ENCODE assay signal across 12 cellular contexts in the genomic region with DNA sequence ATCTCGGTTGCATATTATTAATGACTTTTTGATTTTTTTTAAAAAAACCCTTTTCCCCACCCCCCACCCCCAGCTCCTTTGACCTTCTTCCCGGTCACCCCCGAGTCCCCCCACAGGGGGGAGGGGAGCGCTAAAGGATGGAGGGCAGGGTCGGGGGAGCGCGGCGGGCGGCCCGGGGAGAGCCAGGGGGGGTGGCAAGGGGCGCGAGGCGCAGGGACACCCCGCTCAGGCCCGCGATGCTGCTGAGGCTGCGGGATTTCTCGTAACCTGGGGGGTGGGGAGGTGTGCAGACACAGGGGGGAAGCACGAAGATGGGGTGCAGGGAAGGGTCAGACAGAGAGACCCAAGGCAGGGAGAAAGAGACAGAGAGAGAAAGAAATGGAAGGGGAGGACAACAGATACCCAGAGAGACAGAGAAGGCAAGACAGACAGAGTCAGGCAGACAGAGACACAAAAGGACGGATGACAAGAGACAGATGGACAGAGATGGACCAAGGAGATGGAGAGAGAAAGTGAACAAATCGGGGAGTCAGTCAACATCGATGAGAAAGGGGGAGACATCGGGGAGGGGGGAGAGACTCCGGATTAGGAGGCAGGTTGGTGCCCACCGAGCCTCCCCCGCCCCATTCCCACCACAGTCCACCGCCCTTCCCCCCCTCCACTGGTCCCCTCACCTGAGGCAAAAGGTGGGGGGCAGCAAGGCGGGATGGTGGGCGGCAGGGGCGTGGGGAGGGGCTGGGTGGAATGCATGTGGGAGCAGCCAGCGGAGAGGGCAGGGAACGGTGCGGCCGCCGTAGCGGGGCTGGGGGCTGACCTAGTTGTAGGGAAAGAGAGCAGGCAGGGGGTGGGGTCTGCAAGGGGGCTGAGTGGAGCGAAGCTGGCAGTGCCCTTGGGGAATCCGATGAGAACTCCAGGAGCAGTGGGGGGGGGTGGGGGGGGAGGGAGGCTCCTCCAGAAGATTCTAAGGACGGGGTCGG. TPM values are rescaled to one million over a fixed set of nuclear protein-coding genes. Genes with fewer than 3 reads are reported as not detected.
DNase-seq lines count a peak whose midpoint lies in the region; ATAC-seq, FAIRE-seq and TF ChIP-seq lines count a peak whose summit lies in the region.
"Had no signal": no experiment of that assay in that cellular context is flagged by ENCODE, and none has a peak within 500 bp of the region (broad histone marks: within the 10 kb centered on the region; RNA-seq: fewer than 3 reads in every experiment).

No MANE protein-coding gene starts in this region.

- H3K36me3 Mint-ChIP-seq in activated naive CD8-positive, alpha-beta T cell treated with anti-CD3 and anti-CD28 coated beads, Interleukin-2, amount 50 U/mL, for 24 hours (ENCODE audit: low read depth) = no peaks in the 10 kb centered on the region
- H3K36me3 Mint-ChIP-seq in mesothelial cell of epicardium = peaks cover 5% of the 10 kb centered on the region

- POLR2A ChIA-PET in HepG2 (lab: Yijun Ruan, JAX) = no interaction called here

- H3K36me3 ChIP-seq in HepG2 (replicated peaks in 1 of 2; ENCODE audit: control insufficient read depth in 1 of 2, insufficient read depth in 2 of 2, low read length in 2 of 2) = no peaks in the 10 kb centered on the region; a peak in 1 of 5 replicates
- H3K36me3 ChIP-seq: esophagus squamous epithelium had no signal

- H3K27ac ChIP-seq in HepG2 (ENCODE audit: extremely low read length, insufficient read depth, low read length) = no peak overlapping the region
- H3K27ac ChIP-seq: esophagus squamous epithelium, parathyroid adenoma had no signal

- H3K79me2 ChIP-seq in HepG2 (ENCODE audit: insufficient read depth, low read length) = no peaks in the 10 kb centered on the region
- H3K79me2 ChIP-seq: parathyroid adenoma had no signal

- peak overlapping the region; percentile 34 for H3K4me3 Mint-ChIP-seq in activated naive CD8-positive, alpha-beta T cell treated with anti-CD3 and anti-CD28 coated beads, Interleukin-2, amount 50 U/mL, for 24 hours
- peak overlapping the region; percentile 75 for H3K4me3 Mint-ChIP-seq in mesothelial cell of epicardium

- H3K27me3 Mint-ChIP-seq in activated naive CD8-positive, alpha-beta T cell treated with anti-CD3 and anti-CD28 coated beads, Interleukin-2, amount 50 U/mL, for 24 hours = peaks cover 62% of the 10 kb centered on the region
- peaks cover 58% of the 10 kb centered on the region for H3K27me3 Mint-ChIP-seq in mesothelial cell of epicardium (ENCODE audit: low read depth)

- no peak overlapping the region for H3K27ac Mint-ChIP-seq in activated naive CD8-positive, alpha-beta T cell treated with anti-CD3 and anti-CD28 coated beads, Interleukin-2, amount 50 U/mL, for 24 hours
- H3K27ac Mint-ChIP-seq in mesothelial cell of epicardium = no peak overlapping the region

- FAIRE-seq in GM12892 (lab: Jason Lieb, UNC) (no peak), HepG2 (lab: Jason Lieb, UNC) (no peak), H54 (lab: Jason Lieb, UNC) (no peak)
- FAIRE-seq: bronchial epithelial cell had no signal

- TF ChIP-seq EP300 in HepG2 (IDR thresholded peaks at IDR 0.05; ENCODE audit: low read depth in 2 of 2, low read length in 2 of 2) (no peak), HepG2 (CRISPR knock-in tag; IDR thresholded peaks at IDR 0.05; ENCODE audit: borderline replicate concordance) (no peak)

- no peak overlapping the region for H3K4me3 ChIP-seq in HepG2 (replicated peaks in 1 of 3; ENCODE audit: insufficient read depth in 1 of 3, low read depth in 2 of 3, low read length in 3 of 3)

- DNase-seq in DMS53 (lab: John Stamatoyannopoulos, UW) (peak; percentile 32), DMS53 treated with DMSO at 0.1 percent for 48 hours (lab: John Stamatoyannopoulos, UW; ENCODE audit: unreplicated experiment) (no peak), GM12892 (ENCODE audit: insufficient read length) (peak; percentile 8), mesothelial cell of epicardium (ENCODE audit: low spot score in 2 of 2, unreplicated experiment in 2 of 2) (no peak), HepG2 (ENCODE audit: low spot score) (no peak), H54 (ENCODE audit: insufficient read length, low spot score) (no peak)
- no peak for DNase-seq in activated naive CD8-positive, alpha-beta T cell treated with anti-CD3 and anti-CD28 coated beads, Interleukin-2, amount 50 U/mL, for 24 hours
- no peak for DNase-seq in activated CD8-positive, alpha-beta memory T cell treated with anti-CD3 and anti-CD28 coated beads, Interleukin-2, amount 50 U/mL, for 4 hours
- DNase-seq: esophagus squamous epithelium, left cardiac atrium had no signal

- H3K9ac ChIP-seq in HepG2 (ENCODE audit: insufficient read depth, low read depth, low read length) = no peak overlapping the region
- H3K9ac ChIP-seq: parathyroid adenoma had no signal

- no peaks in the 10 kb centered on the region for H3K9me3 ChIP-seq in HepG2 (ENCODE audit: low read length)
- H3K9me3 ChIP-seq: esophagus squamous epithelium had no signal

- in situ Hi-C loops in HepG2 (cut with HindIII; ENCODE audit: extremely low pct_ligation_motif_present, low pct_unique_long_range_greater_than_20kb) = no loop called here

- no peak overlapping the region for H3K4me2 ChIP-seq in HepG2 (ENCODE audit: low read depth, low read length)

- no peaks in the 10 kb centered on the region for H3K9me3 Mint-ChIP-seq in activated naive CD8-positive, alpha-beta T cell treated with anti-CD3 and anti-CD28 coated beads, Interleukin-2, amount 50 U/mL, for 24 hours
- H3K9me3 Mint-ChIP-seq in mesothelial cell of epicardium = no peaks in the 10 kb centered on the region

- TF ChIP-seq CTCF in mesothelial cell of epicardium (IDR thresholded peaks at IDR 0.05; ENCODE audit: unreplicated experiment) (no peak), HepG2 (CRISPR knock-in tag; IDR thresholded peaks at IDR 0.05) (no peak)

- TF ChIP-seq POLR2A in GM12892 (IDR thresholded peaks at IDR 0.05; ENCODE audit: low read depth, low read length) (no peak), HepG2 (IDR thresholded peaks at IDR 0.05; ENCODE audit: insufficient read depth in 1 of 2, low read depth in 2 of 2, low read length in 2 of 2) (no peak), H54 (IDR thresholded peaks at IDR 0.05; ENCODE audit: low read depth, low read length) (no peak; the same call in 1 of the 2 replicates)

- TF ChIP-seq RAD21 in HepG2 (CRISPR knock-in tag; IDR thresholded peaks at IDR 0.05) = no peak

- ATAC-seq in activated naive CD8-positive, alpha-beta T cell treated with anti-CD3 and anti-CD28 coated beads, Interleukin-2, amount 50 U/mL, for 24 hours = no peak
- ATAC-seq in HepG2 = no peak

- peaks cover 13% of the 10 kb centered on the region for H3K4me1 Mint-ChIP-seq in activated naive CD8-positive, alpha-beta T cell treated with anti-CD3 and anti-CD28 coated beads, Interleukin-2, amount 50 U/mL, for 24 hours
- peaks cover 30% of the 10 kb centered on the region for H3K4me1 Mint-ChIP-seq in mesothelial cell of epicardium

- BruUV-seq in HepG2 (replicated peaks; lab: Mats Ljungman, UMichigan) = no TSS peak

- no peaks in the 10 kb centered on the region for H3K27me3 ChIP-seq in HepG2 (ENCODE audit: control insufficient read depth in 1 of 2, insufficient read depth in 2 of 2, low read length in 2 of 2)

- CTCF ChIA-PET in HepG2 (lab: Yijun Ruan, JAX; ENCODE audit: low intra/inter-chr PET ratio, low total read pairs) = no interaction called here

- peaks cover 13% of the 10 kb centered on the region for H3K4me1 ChIP-seq in HepG2 (ENCODE audit: insufficient read depth, low read length)

- no peak overlapping the region for H2AFZ ChIP-seq in HepG2 (ENCODE audit: low read length)
- H2AFZ ChIP-seq: parathyroid adenoma had no signal

- intact Hi-C loops in HepG2 (cut with micrococcal nuclease; ENCODE audit: unreplicated experiment) = no loop called here

- H4K20me1 ChIP-seq in HepG2 (ENCODE audit: insufficient read depth, low read length) = no peaks in the 10 kb centered on the region

- WGBS in HepG2 (ENCODE audit: low lambda C conversion rate) = 84% methylated on average over 39 of the region's 40 CpGs

RNA-seq across cellular contexts. Expression of gene KCNC3, which starts 14.2 kb away (rescaled TPM):
- 3.0 TPM for polyA plus RNA-seq in GM12892 (2012; ENCODE audit: missing spikeins)
- total RNA-seq in mesothelial cell of epicardium = 53.4 to 57.7 TPM (median 54.4 TPM) in 3 replicates
- 0.24 and 0.29 TPM in 2 replicates for total RNA-seq in HepG2 (2016; rRNA removed; fragmentation: Illumina TruSeq; extraction: Trizol)
- 0.09 and 0.20 TPM in 2 replicates for total RNA-seq in HepG2 (2016; cell fraction: cytosol; rRNA removed; fragmentation: Illumina TruSeq; extraction: Trizol; ENCODE audit: low read depth)
- 0.10 and 0.35 TPM in 2 replicates for total RNA-seq in HepG2 (2016; cell fraction: insoluble cytoplasmic fraction; rRNA removed; fragmentation: Illumina TruSeq; extraction: Trizol)
- total RNA-seq in HepG2 (2016; cell fraction: membrane; rRNA removed; fragmentation: Illumina TruSeq; extraction: Trizol) = 0.34 TPM in 2 replicates
- 0.66 and 0.81 TPM in 2 replicates for total RNA-seq in HepG2 (2016; cell fraction: nucleus; rRNA removed; fragmentation: Illumina TruSeq; extraction: Trizol)
- polyA plus RNA-seq in HepG2 (2011; rRNA removed) = 1.6 and 1.7 TPM in 2 replicates
- 0.29 and 0.46 TPM in 2 replicates for polyA plus RNA-seq in HepG2 (2011; cell fraction: cytosol; rRNA removed)
- 13.3 and 15.9 TPM in 2 replicates for polyA plus RNA-seq in HepG2 (2011; cell fraction: nucleus; rRNA removed)
- 2.6 and 3.4 TPM in 2 replicates for polyA plus RNA-seq in HepG2 (2012)
- polyA plus RNA-seq in HepG2 (2016; cell fraction: cytosol; fragmentation: Illumina TruSeq; extraction: Trizol; ENCODE audit: low read depth) = 0.17 and 0.27 TPM in 2 replicates
- 1.1 and 1.3 TPM in 2 replicates for polyA plus RNA-seq in HepG2 (2016; cell fraction: insoluble cytoplasmic fraction; fragmentation: Illumina TruSeq; extraction: Trizol; ENCODE audit: low read depth)
- polyA plus RNA-seq in HepG2 (2016; cell fraction: membrane; fragmentation: Illumina TruSeq; extraction: Trizol; ENCODE audit: low read depth) = 0.78 and 1.2 TPM in 2 replicates
- polyA plus RNA-seq in HepG2 (2016; cell fraction: nucleus; fragmentation: Illumina TruSeq; extraction: Trizol; ENCODE audit: insufficient read depth, low read depth) = 9.8 and 11.7 TPM in 2 replicates
- polyA minus RNA-seq in HepG2 (2011; rRNA and poly(A)+ RNA removed; ENCODE audit: low replicate concordance) = 4.0 TPM in 1 of 2 replicates, not detected in the other
- polyA minus RNA-seq in HepG2 (2011; cell fraction: cytosol; rRNA and poly(A)+ RNA removed) = 0.62 and 0.79 TPM in 2 replicates
- 4.2 and 4.6 TPM in 2 replicates for polyA minus RNA-seq in HepG2 (2011; cell fraction: nucleus; rRNA and poly(A)+ RNA removed)
- total RNA-seq: bronchial epithelial cell had no signal

RNA-seq across cellular contexts. Expression of gene NAPSA, which starts 50.4 kb away (rescaled TPM):
- polyA plus RNA-seq in GM12892 (2012; ENCODE audit: missing spikeins) = 2.3 TPM
- total RNA-seq in mesothelial cell of epicardium (2.4 to 3.5 TPM (median 3.2 TPM) in 3 replicates), HepG2 (2016; rRNA removed; fragmentation: Illumina TruSeq; extraction: Trizol) (not detected in 2 replicates)
- not detected in 2 replicates for total RNA-seq in HepG2 (2016; cell fraction: cytosol; rRNA removed; fragmentation: Illumina TruSeq; extraction: Trizol; ENCODE audit: low read depth)
- total RNA-seq in HepG2 (2016; cell fraction: insoluble cytoplasmic fraction; rRNA removed; fragmentation: Illumina TruSeq; extraction: Trizol) = not detected in 2 replicates
- total RNA-seq in HepG2 (2016; cell fraction: membrane; rRNA removed; fragmentation: Illumina TruSeq; extraction: Trizol) = not detected in 2 replicates
- total RNA-seq in HepG2 (2016; cell fraction: nucleus; rRNA removed; fragmentation: Illumina TruSeq; extraction: Trizol) = not detected in 2 replicates
- polyA plus RNA-seq in HepG2 (2011; rRNA removed) = not detected in 2 replicates
- polyA plus RNA-seq in HepG2 (2011; cell fraction: cytosol; rRNA removed) = not detected in 2 replicates
- 0.10 and 0.14 TPM in 2 replicates for polyA plus RNA-seq in HepG2 (2011; cell fraction: nucleus; rRNA removed)
- polyA plus RNA-seq in HepG2 (2012) = 0.05 and 0.16 TPM in 2 replicates
- polyA plus RNA-seq in HepG2 (2016; cell fraction: cytosol; fragmentation: Illumina TruSeq; extraction: Trizol; ENCODE audit: low read depth) = not detected in 2 replicates
- polyA plus RNA-seq in HepG2 (2016; cell fraction: insoluble cytoplasmic fraction; fragmentation: Illumina TruSeq; extraction: Trizol; ENCODE audit: low read depth) = not detected in 2 replicates
- polyA plus RNA-seq in HepG2 (2016; cell fraction: membrane; fragmentation: Illumina TruSeq; extraction: Trizol; ENCODE audit: low read depth) = not detected in 2 replicates
- polyA plus RNA-seq in HepG2 (2016; cell fraction: nucleus; fragmentation: Illumina TruSeq; extraction: Trizol; ENCODE audit: insufficient read depth, low read depth) = not detected in 2 replicates
- not detected in 2 replicates for polyA minus RNA-seq in HepG2 (2011; rRNA and poly(A)+ RNA removed; ENCODE audit: low replicate concordance)
- not detected in 2 replicates for polyA minus RNA-seq in HepG2 (2011; cell fraction: cytosol; rRNA and poly(A)+ RNA removed)
- polyA minus RNA-seq in HepG2 (2011; cell fraction: nucleus; rRNA and poly(A)+ RNA removed) = not detected in 2 replicates

Comparison
In these comparisons a context has a peak if more than half of its experiments do, and no peak if none do; other contexts are left out.
1. DNase-seq: peak in DMS53 (single experiment) and GM12892 (single experiment); none in DMS53 treated with DMSO at 0.1 percent for 48 hours (single experiment), activated naive CD8-positive, alpha-beta T cell treated with anti-CD3 and anti-CD28 coated beads, Interleukin-2, amount 50 U/mL, for 24 hours (single experiment), mesothelial cell of epicardium (0 of 2), HepG2 (single experiment), activated CD8-positive, alpha-beta memory T cell treated with anti-CD3 and anti-CD28 coated beads, Interleukin-2, amount 50 U/mL, for 4 hours (single experiment) and H54 (single experiment).
2. RNA of gene KCNC3, which starts 14.2 kb away (total RNA-seq): 53.4 to 57.7 TPM in mesothelial cell of epicardium; 0.09 to 0.81 TPM in HepG2; every median in the first group is over 10 times any median in the second.